ENCODE assay signal across 14 cellular contexts in the genomic region with DNA sequence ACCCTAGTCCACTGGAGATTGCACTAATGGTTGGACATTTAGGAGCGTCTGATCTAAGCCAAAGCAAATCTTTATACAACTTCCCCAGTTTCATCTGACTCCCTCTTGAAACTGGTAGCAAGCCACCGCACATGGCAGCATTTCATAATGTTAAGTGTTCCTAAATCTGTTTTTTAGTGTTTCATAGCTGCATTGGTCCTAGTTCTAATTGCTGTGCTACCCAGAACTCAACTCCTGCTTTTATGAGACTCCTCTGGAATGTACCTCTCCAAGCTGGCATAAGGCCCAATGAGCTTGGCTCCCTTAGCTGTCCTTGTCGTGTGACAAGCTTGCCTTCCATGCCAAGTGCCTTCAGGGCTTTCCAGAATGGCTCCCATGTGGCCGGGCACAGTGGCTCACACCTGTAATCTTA.
DNase-seq lines count a peak whose midpoint lies in the region; ATAC-seq and TF ChIP-seq lines count a peak whose summit lies in the region.
"Had no signal": no experiment of that assay in that cellular context is flagged by ENCODE, and none has a peak within 500 bp of the region (broad histone marks: within the 10 kb centered on the region; RNA-seq: fewer than 3 reads in every experiment).

No MANE protein-coding gene starts in this region.

- H3K9me3 ChIP-seq in ascending aorta, result no peaks in the 10 kb centered on the region
- no peaks in the 10 kb centered on the region for H3K9me3 ChIP-seq in stomach smooth muscle (ENCODE audit: control insufficient read depth in 2 of 2, low read length in 2 of 2)
- no peaks in the 10 kb centered on the region for H3K9me3 ChIP-seq in H9 (ENCODE audit: control insufficient read depth, low read depth, low read length)

- no peak overlapping the region for H3K4me2 ChIP-seq in H9 (ENCODE audit: insufficient read depth, insufficient read length, low read length)

- no peak overlapping the region for H3K4me3 Mint-ChIP-seq in H9
- H3K4me3 Mint-ChIP-seq: activated CD8-positive, alpha-beta memory T cell treated with anti-CD3 and anti-CD28 coated beads, Interleukin-2, amount 10 ng/mL, durations not matched to agents 7 days and 5 days; activated naive CD8-positive, alpha-beta T cell treated with anti-CD3 and anti-CD28 coated beads, Interleukin-2, amount 50 U/mL, for 24 hours; memory B cell; stimulated activated naive CD8-positive, alpha-beta T cell treated with anti-CD3 and anti-CD28 coated beads, Interleukin-15, amount 100 ng/mL, for 72 hours had no signal

- DNase-seq in ascending aorta (ENCODE audit: low spot score in 2 of 2) (peak in 1 of 2 donors; percentile 83), inferior parietal cortex (ENCODE audit: extremely low spot score) (peak; percentile 25), NCI-H1092 treated with DMSO at 0.1 percent for 48 hours (lab: John Stamatoyannopoulos, UW) (no peak), H9 (no peak), COR-L47 (lab: John Stamatoyannopoulos, UW) (no peak)
- DNase-seq: activated CD8-positive, alpha-beta memory T cell treated with anti-CD3 and anti-CD28 coated beads, Interleukin-2, amount 10 ng/mL, durations not matched to agents 7 days and 5 days; activated naive CD8-positive, alpha-beta T cell treated with anti-CD3 and anti-CD28 coated beads, Interleukin-2, amount 50 U/mL, for 24 hours; stimulated activated CD4-positive, alpha-beta T cell treated with anti-CD3 and anti-CD28 coated beads, Interleukin-4, amount 100 ng/mL, for 24 hours; stimulated activated naive CD8-positive, alpha-beta T cell treated with anti-CD3 and anti-CD28 coated beads, Interleukin-15, amount 100 ng/mL, for 72 hours had no signal

- TF ChIP-seq CTCF in ascending aorta (IDR thresholded peaks at IDR 0.05) (no peak), H9 (conservative IDR thresholded peaks at IDR 0.05) (no peak)

- no peak for TF ChIP-seq EP300 in Ishikawa (IDR thresholded peaks at IDR 0.05; ENCODE audit: borderline replicate concordance)

- no peak for TF ChIP-seq RAD21 in Ishikawa (IDR thresholded peaks at IDR 0.05; ENCODE audit: low read depth)

- H2BK12ac ChIP-seq in H9 (ENCODE audit: insufficient read length, low read depth, low read length), result no peak overlapping the region

- peak overlapping the region; percentile 57 to 69 for H3K27ac ChIP-seq in ascending aorta
- H3K27ac ChIP-seq in stomach smooth muscle (ENCODE audit: low read length), result peak overlapping the region; percentile 50
- no peak overlapping the region for H3K27ac ChIP-seq in H9 (ENCODE audit: insufficient read length, low read depth, low read length)

- H3K4me1 ChIP-seq in ascending aorta (peaks cover 3 to 23% of the 10 kb centered on the region in 2 donors), stomach smooth muscle (ENCODE audit: control insufficient read depth, insufficient read depth, low read length) (peaks cover 16% of the 10 kb centered on the region), H9 (ENCODE audit: insufficient read depth, low read length) (peaks cover 2% of the 10 kb centered on the region; the same call in 1 of the 2 replicates)

- H2BK20ac ChIP-seq in H9 (ENCODE audit: low read depth, low read length, poor library complexity, severe bottlenecking), result no peak overlapping the region

- H3K27me3 ChIP-seq in ascending aorta (no peaks in the 10 kb centered on the region), stomach smooth muscle (ENCODE audit: control insufficient read depth in 1 of 2, insufficient read depth in 2 of 2, low read length in 2 of 2) (no peaks in the 10 kb centered on the region), H9 (ENCODE audit: insufficient read depth, low read length) (no peaks in the 10 kb centered on the region)

- no peaks in the 10 kb centered on the region for H4K20me1 ChIP-seq in H9 (ENCODE audit: control insufficient read depth, insufficient read depth, insufficient read length)

- H3K27me3 Mint-ChIP-seq in H9 (ENCODE audit: low read depth), result no peaks in the 10 kb centered on the region; the same call in 1 of the 2 replicates
- H3K27me3 Mint-ChIP-seq: activated CD8-positive, alpha-beta memory T cell treated with anti-CD3 and anti-CD28 coated beads, Interleukin-2, amount 10 ng/mL, durations not matched to agents 7 days and 5 days; activated naive CD8-positive, alpha-beta T cell treated with anti-CD3 and anti-CD28 coated beads, Interleukin-2, amount 50 U/mL, for 24 hours; memory B cell; stimulated activated naive CD8-positive, alpha-beta T cell treated with anti-CD3 and anti-CD28 coated beads, Interleukin-15, amount 100 ng/mL, for 72 hours had no signal

- H3K9me3 Mint-ChIP-seq in H9, result peaks cover 4 to 5% of the 10 kb centered on the region in 2 experiments; a peak in 3 of 5 replicates
- H3K9me3 Mint-ChIP-seq: activated naive CD8-positive, alpha-beta T cell treated with anti-CD3 and anti-CD28 coated beads, Interleukin-2, amount 50 U/mL, for 24 hours had no signal

- H4K5ac ChIP-seq in H9 (ENCODE audit: insufficient read length, low read depth, low read length), result no peak overlapping the region

- H3K14ac ChIP-seq in H9 (ENCODE audit: insufficient read depth, low read length), result no peak overlapping the region

- no peak overlapping the region for H3K4ac ChIP-seq in H9 (ENCODE audit: low read depth, low read length)

- no peak overlapping the region for H2AK5ac ChIP-seq in H9 (ENCODE audit: insufficient read length, low read length)

- H4K91ac ChIP-seq in H9 (ENCODE audit: insufficient read length, low read depth, low read length), result no peak overlapping the region

- no peak overlapping the region for H2BK15ac ChIP-seq in H9 (ENCODE audit: low read depth, low read length)

- no peaks in the 10 kb centered on the region for H3K79me2 ChIP-seq in H9 (ENCODE audit: insufficient read depth, low read length)

- H4K8ac ChIP-seq in H9 (replicated peaks; ENCODE audit: insufficient read length, low read depth, low read length), result no peak overlapping the region

- no peak overlapping the region for H3K9ac ChIP-seq in stomach smooth muscle (ENCODE audit: low read length in 2 of 2)
- H3K9ac ChIP-seq in H9 (ENCODE audit: extremely low read depth, insufficient read length, low read length), result no peak overlapping the region

- no peak for ATAC-seq in GM18858 (IDR thresholded peaks at IDR 0.05; ENCODE audit: unreplicated experiment)
- ATAC-seq: activated CD8-positive, alpha-beta memory T cell treated with anti-CD3 and anti-CD28 coated beads, Interleukin-2, amount 10 ng/mL, durations not matched to agents 7 days and 5 days; activated naive CD8-positive, alpha-beta T cell treated with anti-CD3 and anti-CD28 coated beads, Interleukin-2, amount 50 U/mL, for 24 hours; K562; stimulated activated naive CD8-positive, alpha-beta T cell treated with anti-CD3 and anti-CD28 coated beads, Interleukin-15, amount 100 ng/mL, for 72 hours had no signal

- no CpG with 5 or more reads among the region's 4 CpGs for WGBS in H9 (ENCODE audit: extremely low coverage, insufficient read length, low lambda C conversion rate)

- H3K27ac Mint-ChIP-seq in H9, result no peak overlapping the region
- H3K27ac Mint-ChIP-seq: activated CD8-positive, alpha-beta memory T cell treated with anti-CD3 and anti-CD28 coated beads, Interleukin-2, amount 10 ng/mL, durations not matched to agents 7 days and 5 days; activated naive CD8-positive, alpha-beta T cell treated with anti-CD3 and anti-CD28 coated beads, Interleukin-2, amount 50 U/mL, for 24 hours; memory B cell; stimulated activated naive CD8-positive, alpha-beta T cell treated with anti-CD3 and anti-CD28 coated beads, Interleukin-15, amount 100 ng/mL, for 72 hours had no signal

- no peak overlapping the region for H3K56ac ChIP-seq in H9 (ENCODE audit: insufficient read length, low read depth, low read length)

- no peak overlapping the region for H3T11ph ChIP-seq in H9 (ENCODE audit: low read length)

- peaks cover 11 to 15% of the 10 kb centered on the region in 2 experiments for H3K4me1 Mint-ChIP-seq in H9
- H3K4me1 Mint-ChIP-seq: activated CD8-positive, alpha-beta memory T cell treated with anti-CD3 and anti-CD28 coated beads, Interleukin-2, amount 10 ng/mL, durations not matched to agents 7 days and 5 days; activated naive CD8-positive, alpha-beta T cell treated with anti-CD3 and anti-CD28 coated beads, Interleukin-2, amount 50 U/mL, for 24 hours; memory B cell; stimulated activated naive CD8-positive, alpha-beta T cell treated with anti-CD3 and anti-CD28 coated beads, Interleukin-15, amount 100 ng/mL, for 72 hours had no signal

- H3K23me2 ChIP-seq in H9 (ENCODE audit: insufficient read length, low read depth, low read length, poor library complexity, severe bottlenecking), result no peaks in the 10 kb centered on the region

- intact Hi-C loops in ascending aorta (cut with DNase I), result loop anchor here (10.0 kb wide), 1 partner anchor 48 kb away; no protein-coding TSS in a partner anchor

- no peaks in the 10 kb centered on the region for H3K36me3 ChIP-seq in ascending aorta
- H3K36me3 ChIP-seq in stomach smooth muscle (ENCODE audit: control insufficient read depth in 2 of 2, insufficient read depth in 2 of 2, low read length in 2 of 2), result no peaks in the 10 kb centered on the region

- no peak overlapping the region for H2AFZ ChIP-seq in H9 (ENCODE audit: low read length)

- H2BK120ac ChIP-seq in H9 (ENCODE audit: low read depth, low read length, poor library complexity, severe bottlenecking), result no peak overlapping the region

- H3K4me3 ChIP-seq in ascending aorta (no peak overlapping the region), stomach smooth muscle (ENCODE audit: low read length in 2 of 2) (no peak overlapping the region)
- H3K4me3 ChIP-seq: K562 had no signal

- peaks cover 0 to 8% (median 6%) of the 10 kb centered on the region in 3 experiments; a peak in 4 of 7 replicates for H3K36me3 Mint-ChIP-seq in H9 (ENCODE audit: insufficient read depth in 1 of 3, low read depth in 3 of 3)
- H3K36me3 Mint-ChIP-seq: memory B cell had no signal

- no peak overlapping the region for H2BK5ac ChIP-seq in H9 (ENCODE audit: insufficient read length, low read length)

- H3K23ac ChIP-seq in H9 (ENCODE audit: insufficient read length, low read depth, low read length), result no peak overlapping the region

- H3K18ac ChIP-seq in H9 (ENCODE audit: insufficient read length, low read depth, low read length), result no peak overlapping the region

- H3K79me1 ChIP-seq in H9 (ENCODE audit: insufficient read depth, low read depth, low read length, poor library complexity, severe bottlenecking), result no peaks in the 10 kb centered on the region

TF ChIP-seq in Ishikawa, 13 proteins besides CTCF, POLR2A, EP300 and RAD21 (continues in another document):
- TF ChIP-seq YY1 (IDR thresholded peaks at IDR 0.05; ENCODE audit: low read depth) (no peak), TCF12 (IDR thresholded peaks at IDR 0.05; ENCODE audit: low read depth) (no peak), TEAD4 (IDR thresholded peaks at IDR 0.05) (peak; percentile 18; the same call in 1 of the 2 replicates), ZBTB7A (IDR thresholded peaks at IDR 0.05; ENCODE audit: low read depth) (no peak), FOXM1 (IDR thresholded peaks at IDR 0.05; ENCODE audit: borderline replicate concordance, low read depth) (no peak)
